In the genomic region with DNA sequence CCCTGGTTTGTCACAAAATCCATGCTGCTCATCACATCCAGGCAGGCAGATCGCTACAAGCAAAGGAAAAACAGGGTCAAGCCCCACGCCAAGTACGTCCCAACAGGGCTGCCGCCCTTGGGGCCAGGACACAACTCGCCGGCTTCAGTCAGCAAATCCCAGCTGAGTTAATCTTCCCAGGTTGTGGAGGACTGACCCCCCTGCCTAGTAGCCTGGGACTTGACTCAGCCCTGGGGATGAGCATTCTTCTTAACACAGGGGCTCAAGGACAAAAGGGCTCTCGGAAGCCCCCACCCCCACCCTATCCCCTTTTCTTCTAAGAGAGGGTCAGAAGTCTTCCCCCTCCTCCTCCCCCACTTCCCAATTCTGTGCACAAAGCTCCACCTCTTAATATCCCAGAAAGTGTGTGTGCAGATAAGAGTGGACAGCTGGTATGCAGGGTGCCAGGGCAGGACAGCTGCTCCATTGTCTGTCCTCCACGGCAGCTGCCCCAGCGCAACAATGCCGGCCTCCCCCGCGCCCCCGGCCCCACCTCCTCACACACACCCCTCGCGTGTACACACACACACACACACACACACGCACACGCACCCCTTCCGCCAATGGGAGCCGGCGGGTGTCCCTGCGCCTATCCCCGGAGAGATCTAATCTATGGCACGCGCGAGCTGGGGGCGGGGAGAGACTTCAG, we compare ENCODE assay signal across 11 cellular contexts. TPM values are rescaled to one million over a fixed set of nuclear protein-coding genes. Genes with fewer than 3 reads are reported as not detected.
DNase-seq lines count a peak whose midpoint lies in the region; ATAC-seq and TF ChIP-seq lines count a peak whose summit lies in the region.
"Had no signal": no experiment of that assay in that cellular context is flagged by ENCODE, and none has a peak within 500 bp of the region (broad histone marks: within the 10 kb centered on the region; RNA-seq: fewer than 3 reads in every experiment).

No MANE protein-coding gene starts in this region.

- TF ChIP-seq CTCF in heart left ventricle (IDR thresholded peaks at IDR 0.05): no peak
- TF ChIP-seq CTCF in progenitor cell of endocrine pancreas (IDR thresholded peaks at IDR 0.05; ENCODE audit: unreplicated experiment): no peak
- TF ChIP-seq CTCF in GM10266 (IDR thresholded peaks at IDR 0.05; ENCODE audit: control insufficient read depth, insufficient read depth, low read depth, missing control alignments): no peak
- no peak for TF ChIP-seq CTCF in tibial nerve (IDR thresholded peaks at IDR 0.05)
- TF ChIP-seq CTCF in GM13977 (IDR thresholded peaks at IDR 0.05; ENCODE audit: extremely low read depth, insufficient read depth, missing control alignments): no peak

- peak; percentile 9 to 31 (median 24) for ATAC-seq in heart left ventricle

- H3K4me1 ChIP-seq in heart left ventricle (peaks cover 8 to 58% (median 38%) of the 10 kb centered on the region in 12 donors), tibial nerve (peaks cover 0 to 52% (median 30%) of the 10 kb centered on the region in 4 donors)

- H3K4me3 Mint-ChIP-seq in progenitor cell of endocrine pancreas (ENCODE audit: low read depth): peak overlapping the region; percentile 83
- H3K4me3 Mint-ChIP-seq: activated CD4-positive, alpha-beta memory T cell treated with anti-CD3 and anti-CD28 coated beads, Interleukin-2, amount 10 ng/mL, durations not matched to agents 7 days and 5 days had no signal

- peaks cover 28% of the 10 kb centered on the region for H3K4me1 Mint-ChIP-seq in progenitor cell of endocrine pancreas (ENCODE audit: low read depth)

- H3K4me3 ChIP-seq in H7 (ENCODE audit: insufficient read depth, low read depth, low read length): no peak overlapping the region
- H3K4me3 ChIP-seq in heart left ventricle: peak overlapping the region in 7 of 12 donors; percentile 3 to 95 (median 80)
- no peak overlapping the region for H3K4me3 ChIP-seq in tibial nerve

- H3K36me3 ChIP-seq in H7 (replicated peaks; ENCODE audit: control insufficient read depth, insufficient read depth, low read length) (no peaks in the 10 kb centered on the region; the same call in 1 of the 2 replicates), heart left ventricle (peaks cover 0 to 46% (median 36%) of the 10 kb centered on the region in 9 donors), tibial nerve (peaks cover 0 to 17% (median 0%) of the 10 kb centered on the region in 3 donors)

- H3K27ac ChIP-seq in heart left ventricle (peak overlapping the region in 8 of 12 donors; percentile 31 to 90 (median 82)), tibial nerve (peak overlapping the region in 1 of 4 donors; percentile 61)

- DNase-seq in H7: peak; percentile 80
- peak; percentile 54 for DNase-seq in SHP77 treated with DMSO at 0.1 percent for 48 hours (lab: John Stamatoyannopoulos, UW)
- peak in 2 of 5 donors; percentile 72 to 74 for DNase-seq in heart left ventricle
- peak; percentile 47 for DNase-seq in progenitor cell of endocrine pancreas (ENCODE audit: low spot score, unreplicated experiment)
- DNase-seq in NCI-H226: no peak
- no peak for DNase-seq in GM10266 (ENCODE audit: extremely low spot score)
- no peak for DNase-seq in tibial nerve (ENCODE audit: low spot score in 2 of 2)
- DNase-seq in GM13977 (ENCODE audit: low spot score): no peak
- DNase-seq: activated CD4-positive, alpha-beta memory T cell treated with anti-CD3 and anti-CD28 coated beads, Interleukin-2, amount 10 ng/mL, durations not matched to agents 7 days and 5 days; DND-41; effector memory CD4-positive, alpha-beta T cell had no signal

- peak overlapping the region; percentile 68 for H3K27ac Mint-ChIP-seq in progenitor cell of endocrine pancreas
- H3K27ac Mint-ChIP-seq: activated CD4-positive, alpha-beta memory T cell treated with anti-CD3 and anti-CD28 coated beads, Interleukin-2, amount 10 ng/mL, durations not matched to agents 7 days and 5 days had no signal

- H3K27me3 ChIP-seq in H7 (ENCODE audit: control insufficient read depth, insufficient read depth, low read length): peaks cover 50% of the 10 kb centered on the region
- H3K27me3 ChIP-seq in heart left ventricle: peaks cover 0 to 47% (median 0%) of the 10 kb centered on the region in 9 donors
- peaks cover 0 to 31% of the 10 kb centered on the region in 2 donors for H3K27me3 ChIP-seq in tibial nerve

- in situ Hi-C loops in GM13977 (cut with MboI; ENCODE audit: low pct_unique_long_range_greater_than_20kb, low sequenced_read_pairs, unreplicated experiment): no loop called here

- TF ChIP-seq POLR2A in heart left ventricle (IDR thresholded peaks at IDR 0.05) (no peak), tibial nerve (IDR thresholded peaks at IDR 0.05) (no peak)

- H3K27me3 Mint-ChIP-seq in progenitor cell of endocrine pancreas: peaks cover 9% of the 10 kb centered on the region

- no peaks in the 10 kb centered on the region for H3K9me3 Mint-ChIP-seq in progenitor cell of endocrine pancreas (ENCODE audit: low read depth)
- H3K9me3 Mint-ChIP-seq: activated CD4-positive, alpha-beta memory T cell treated with anti-CD3 and anti-CD28 coated beads, Interleukin-2, amount 10 ng/mL, durations not matched to agents 7 days and 5 days had no signal

- WGBS in heart left ventricle, 4 donors: 19 to 39% (median 37%) methylated on average over 22 to 26 of the region's 26 CpGs
- 28 to 38% methylated on average over 24 to 26 of the region's 26 CpGs for WGBS in tibial nerve, 2 donors

- H3K36me3 Mint-ChIP-seq in progenitor cell of endocrine pancreas (ENCODE audit: insufficient read depth): peaks cover 47% of the 10 kb centered on the region

- TF ChIP-seq EP300 in tibial nerve (IDR thresholded peaks at IDR 0.05): no peak

- intact Hi-C loops in heart left ventricle (cut with DNase I): loop anchor here in 5 of 10 donors (5.0 to 10.0 kb wide), 5 partner anchors 132 to 242 kb away; no protein-coding TSS in a partner anchor

- no peaks in the 10 kb centered on the region for H3K9me3 ChIP-seq in heart left ventricle
- H3K9me3 ChIP-seq in tibial nerve: no peaks in the 10 kb centered on the region

RNA-seq across cellular contexts. Expression of gene DLL1, which starts 4.5 kb away (rescaled TPM):
- total RNA-seq in H7 (2014; rRNA removed; shearing (Covaris generic)): 3.4 and 7.3 TPM in 2 replicates
- total RNA-seq in heart left ventricle (10 to 100 TPM in 1 of 9 donors, 1 to 10 TPM in 8; 5.5 to 10.7 (median 8.0) TPM), progenitor cell of endocrine pancreas (75.3 and 79.1 TPM in 2 replicates), tibial nerve (1 to 10 TPM; 3.3 to 7.9 (median 6.6) TPM)
- polyA plus RNA-seq in heart left ventricle: 10 to 100 TPM in 1 of 2 donors, 1 to 10 TPM in 1; 2.6 to 10.0 TPM

RNA-seq across cellular contexts. Expression of gene FAM120B, which starts 20.2 kb away (rescaled TPM):
- 7.2 and 9.4 TPM in 2 replicates for total RNA-seq in H7 (2014; rRNA removed; shearing (Covaris generic))
- total RNA-seq in heart left ventricle (10 to 100 TPM; 12.1 to 29.4 (median 19.9) TPM), progenitor cell of endocrine pancreas (46.2 and 49.3 TPM in 2 replicates), tibial nerve (10 to 100 TPM; 26.0 to 35.4 (median 32.1) TPM)
- polyA plus RNA-seq in heart left ventricle: 1 to 10 TPM; 6.6 to 7.3 TPM

Comparison
In these comparisons a context has a peak if more than half of its experiments do, and no peak if none do; other contexts are left out.
1. DNase-seq: peak in H7 (single experiment), SHP77 treated with DMSO at 0.1 percent for 48 hours (single experiment) and progenitor cell of endocrine pancreas (single experiment); none in NCI-H226 (single experiment), GM10266 (single experiment), tibial nerve (0 of 2) and GM13977 (single experiment).
2. H3K4me3 ChIP-seq: peak in heart left ventricle (7 of 12); none in H7 (single experiment) and tibial nerve (0 of 4).